Comparison of ENCODE assay signal across 1 cellular context in genomic region chr12:56766535-56766934, GRCh38.
A peak's percentile ranks its signal among the peaks of the same experiment; 100 is the strongest.
TF ChIP-seq lines count a peak whose summit lies in the region.

No MANE protein-coding gene starts in this region.

TF ChIP-seq in K562, 482 proteins besides CTCF, POLR2A, EP300 and RAD21:
- no peak for TF ChIP-seq PBX2 (CRISPR knock-in tag; IDR thresholded peaks at IDR 0.05; ENCODE audit: low read depth)
- TF ChIP-seq PBX2 (tag; conservative IDR thresholded peaks at IDR 0.05; ENCODE audit: low read depth) = no peak
- 0 out of 2 replicates have a peak, but pooled peaks have one; percentile 12 for TF ChIP-seq SPI1 (IDR thresholded peaks at IDR 0.05; ENCODE audit: borderline replicate concordance, low read depth, low read length)
